Comparison of ENCODE assay signal across 8 cellular contexts in genomic region chr1:205774277-205775014, GRCh38. TPM values are rescaled to one million over a fixed set of nuclear protein-coding genes. Genes with fewer than 3 reads are reported as not detected.
DNase-seq lines count a peak whose midpoint lies in the region; ATAC-seq and TF ChIP-seq lines count a peak whose summit lies in the region.

No MANE protein-coding gene starts in this region.

- peaks cover 6% of the 10 kb centered on the region for H3K23me2 ChIP-seq in H9 (ENCODE audit: insufficient read length, low read depth, low read length, poor library complexity, severe bottlenecking)

- H3K23ac ChIP-seq in H9 (ENCODE audit: insufficient read length, low read depth, low read length) = no peak overlapping the region

- H3K9me3 Mint-ChIP-seq in CD4-positive, CD25-positive, alpha-beta regulatory T cell = no peaks in the 10 kb centered on the region
- peaks cover 9 to 13% of the 10 kb centered on the region in 2 experiments; a peak in 4 of 5 replicates for H3K9me3 Mint-ChIP-seq in H9

- peak overlapping the region; percentile 83 for H3K4me2 ChIP-seq in H9 (ENCODE audit: insufficient read depth, insufficient read length, low read length)

- H3K14ac ChIP-seq in H9 (ENCODE audit: insufficient read depth, low read length) = no peak overlapping the region

- H3T11ph ChIP-seq in H9 (ENCODE audit: low read length) = no peak overlapping the region

- no peaks in the 10 kb centered on the region for H3K79me2 ChIP-seq in H9 (ENCODE audit: insufficient read depth, low read length)

- DNase-seq in CD4-positive, CD25-positive, alpha-beta regulatory T cell = peak; percentile 27 to 69 (median 32)
- DNase-seq in H9 = peak; percentile 73
- peak; percentile 13 for DNase-seq in T follicular helper cell (ENCODE audit: low read depth)
- peak in 1 of 4 donors; percentile 17 for DNase-seq in body of pancreas
- peak; percentile 34 for DNase-seq in stimulated activated CD4-positive, alpha-beta T cell treated with anti-CD3 and anti-CD28 coated beads, Interleukin-4, amount 100 ng/mL, for 24 hours
- DNase-seq in NCI-H1436 (lab: John Stamatoyannopoulos, UW) = no peak

- H4K20me1 ChIP-seq in H9 (ENCODE audit: control insufficient read depth, insufficient read depth, insufficient read length) = no peaks in the 10 kb centered on the region

- no peak for TF ChIP-seq POLR2A in body of pancreas (IDR thresholded peaks at IDR 0.05)

- no peak overlapping the region for H2BK12ac ChIP-seq in H9 (ENCODE audit: insufficient read length, low read depth, low read length)

- H4K5ac ChIP-seq in H9 (ENCODE audit: insufficient read length, low read depth, low read length) = no peak overlapping the region

- H2BK5ac ChIP-seq in H9 (ENCODE audit: insufficient read length, low read length) = no peak overlapping the region

- no peak overlapping the region for H3K4ac ChIP-seq in H9 (ENCODE audit: low read depth, low read length)

- no peaks in the 10 kb centered on the region for H3K27me3 Mint-ChIP-seq in CD4-positive, CD25-positive, alpha-beta regulatory T cell
- peaks cover 63% of the 10 kb centered on the region for H3K27me3 Mint-ChIP-seq in H9 (ENCODE audit: low read depth)

- no peak for ATAC-seq in CD4-positive, CD25-positive, alpha-beta regulatory T cell (ENCODE audit: low read depth in 2 of 2)
- ATAC-seq in body of pancreas (peak; percentile 18), HG02610 (IDR thresholded peaks at IDR 0.05; ENCODE audit: unreplicated experiment) (no peak)

- H3K56ac ChIP-seq in H9 (ENCODE audit: insufficient read length, low read depth, low read length) = no peak overlapping the region

- peak overlapping the region; percentile 88 to 99 (median 98) for H3K4me3 Mint-ChIP-seq in CD4-positive, CD25-positive, alpha-beta regulatory T cell
- H3K4me3 Mint-ChIP-seq in H9 = peak overlapping the region; percentile 83 to 94

- H3K9me3 ChIP-seq in CD4-positive, CD25-positive, alpha-beta regulatory T cell (ENCODE audit: control insufficient read depth in 2 of 2, low read length in 2 of 2) = no peaks in the 10 kb centered on the region
- H3K9me3 ChIP-seq in H9 (ENCODE audit: control insufficient read depth, low read depth, low read length) (no peaks in the 10 kb centered on the region), body of pancreas (no peaks in the 10 kb centered on the region)

- TF ChIP-seq CTCF in H9 (conservative IDR thresholded peaks at IDR 0.05) (no peak), body of pancreas (IDR thresholded peaks at IDR 0.05) (no peak)

- intact Hi-C loops in body of pancreas (cut with DNase I) = no loop called here

- whole genome bisulfite sequencing in H9 (ENCODE audit: extremely low coverage, insufficient read length, low lambda C conversion rate) = no CpG with 5 or more reads among the region's 33 CpGs
- 11 to 24% methylated on average over 15 to 31 of the region's 33 CpGs for WGBS in body of pancreas, 2 donors

- H2AK5ac ChIP-seq in H9 (ENCODE audit: insufficient read length, low read length) = no peak overlapping the region

- peak overlapping the region; percentile 98 to 99 (median 99) for H3K27ac Mint-ChIP-seq in CD4-positive, CD25-positive, alpha-beta regulatory T cell
- no peak overlapping the region for H3K27ac Mint-ChIP-seq in H9

- H4K8ac ChIP-seq in H9 (replicated peaks; ENCODE audit: insufficient read length, low read depth, low read length) = no peak overlapping the region

- no peak overlapping the region for H2BK120ac ChIP-seq in H9 (ENCODE audit: low read depth, low read length, poor library complexity, severe bottlenecking)

- peaks cover 10 to 60% (median 44%) of the 10 kb centered on the region in 4 donors for H3K4me1 Mint-ChIP-seq in CD4-positive, CD25-positive, alpha-beta regulatory T cell
- peaks cover 17 to 19% of the 10 kb centered on the region in 2 experiments for H3K4me1 Mint-ChIP-seq in H9

- peaks cover 17% of the 10 kb centered on the region for H3K36me3 ChIP-seq in CD4-positive, CD25-positive, alpha-beta regulatory T cell (ENCODE audit: control insufficient read depth, insufficient read depth, low read length)
- no peaks in the 10 kb centered on the region for H3K36me3 ChIP-seq in body of pancreas (replicated peaks in 1 of 2; ENCODE audit: insufficient read depth in 1 of 2, low read depth in 2 of 2)

- H4K91ac ChIP-seq in H9 (ENCODE audit: insufficient read length, low read depth, low read length) = no peak overlapping the region

- H3K79me1 ChIP-seq in H9 (ENCODE audit: insufficient read depth, low read depth, low read length, poor library complexity, severe bottlenecking) = no peaks in the 10 kb centered on the region

- H3K4me1 ChIP-seq in CD4-positive, CD25-positive, alpha-beta regulatory T cell (ENCODE audit: control insufficient read depth, insufficient read depth, low read length, poor library complexity, severe bottlenecking) = peaks cover 45% of the 10 kb centered on the region
- H3K4me1 ChIP-seq in H9 (ENCODE audit: insufficient read depth, low read length) = no peaks in the 10 kb centered on the region
- peaks cover 13% of the 10 kb centered on the region for H3K4me1 ChIP-seq in body of pancreas

- H3K36me3 Mint-ChIP-seq in CD4-positive, CD25-positive, alpha-beta regulatory T cell = peaks cover 18% of the 10 kb centered on the region
- H3K36me3 Mint-ChIP-seq in H9 (ENCODE audit: insufficient read depth in 1 of 3, low read depth in 3 of 3) = peaks cover 0 to 6% (median 3%) of the 10 kb centered on the region in 3 experiments; a peak in 3 of 7 replicates

- H3K9ac ChIP-seq in H9 (ENCODE audit: extremely low read depth, insufficient read length, low read length) = no peak overlapping the region

- H3K27ac ChIP-seq in CD4-positive, CD25-positive, alpha-beta regulatory T cell (ENCODE audit: insufficient read depth, low read length, poor library complexity, severe bottlenecking) = peak overlapping the region; percentile 94
- H3K27ac ChIP-seq in H9 (ENCODE audit: insufficient read length, low read depth, low read length) (no peak overlapping the region), body of pancreas (peak overlapping the region in 2 of 4 donors; percentile 51 to 57), layer of hippocampus (ENCODE audit: low read depth, low read length) (peak overlapping the region; percentile 52)

- no peak overlapping the region for H2BK20ac ChIP-seq in H9 (ENCODE audit: low read depth, low read length, poor library complexity, severe bottlenecking)

- H2BK15ac ChIP-seq in H9 (ENCODE audit: low read depth, low read length) = no peak overlapping the region

- H3K27me3 ChIP-seq in CD4-positive, CD25-positive, alpha-beta regulatory T cell (ENCODE audit: control insufficient read depth, insufficient read depth, low read length) = no peaks in the 10 kb centered on the region
- H3K27me3 ChIP-seq in H9 (ENCODE audit: insufficient read depth, low read length) (peaks cover 3% of the 10 kb centered on the region; the same call in 1 of the 2 replicates), body of pancreas (no peaks in the 10 kb centered on the region), layer of hippocampus (ENCODE audit: control insufficient read depth, insufficient read depth, low read length) (no peaks in the 10 kb centered on the region)

- H3K4me3 ChIP-seq in CD4-positive, CD25-positive, alpha-beta regulatory T cell (ENCODE audit: low read depth, low read length) = peak overlapping the region; percentile 90
- peak overlapping the region; percentile 37 to 94 for H3K4me3 ChIP-seq in body of pancreas

- no peak overlapping the region for H3K18ac ChIP-seq in H9 (ENCODE audit: insufficient read length, low read depth, low read length)

- no peak overlapping the region for H2AFZ ChIP-seq in H9 (ENCODE audit: low read length)

RNA-seq across cellular contexts. Expression of gene RAB29, which starts 0.8 kb away (rescaled TPM):
- 37.0 TPM for total RNA-seq in CD4-positive, CD25-positive, alpha-beta regulatory T cell
- polyA plus RNA-seq in CD4-positive, CD25-positive, alpha-beta regulatory T cell = 100 to 1,000 TPM in 1 of 4 donors, 10 to 100 TPM in 3; 94.9 to 119 (median 98.6) TPM
- total RNA-seq in H9 (2021) (4.2 and 4.4 TPM in 2 replicates), body of pancreas (10 to 100 TPM in 1 of 2 donors, 1 to 10 TPM in 1; 7.6 to 11.2 TPM)

RNA-seq across cellular contexts. Expression of gene NUCKS1, which starts 24.5 kb away (rescaled TPM):
- total RNA-seq in CD4-positive, CD25-positive, alpha-beta regulatory T cell = 72.0 TPM
- polyA plus RNA-seq in CD4-positive, CD25-positive, alpha-beta regulatory T cell = 10 to 100 TPM; 12.9 to 15.8 (median 13.3) TPM
- total RNA-seq in H9 (2021) = 414 and 427 TPM in 2 replicates
- 10 to 100 TPM; 37.6 to 39.2 TPM for total RNA-seq in body of pancreas

RNA-seq across cellular contexts. Expression of gene SLC41A1, which starts 38.6 kb away (rescaled TPM):
- 33.2 TPM for total RNA-seq in CD4-positive, CD25-positive, alpha-beta regulatory T cell
- 10 to 100 TPM; 10.8 to 18.5 (median 13.4) TPM for polyA plus RNA-seq in CD4-positive, CD25-positive, alpha-beta regulatory T cell
- total RNA-seq in H9 (2021) = 18.2 and 19.7 TPM in 2 replicates
- 10 to 100 TPM; 36.9 to 41.8 TPM for total RNA-seq in body of pancreas

Comparison
In these comparisons a context has a peak if more than half of its experiments do, and no peak if none do; other contexts are left out.
1. H3K27ac Mint-ChIP-seq: peak in CD4-positive, CD25-positive, alpha-beta regulatory T cell (3 of 3); none in H9 (0 of 3).